In genomic region chr7:45898241-45898640, GRCh38 we compare ENCODE assay signal across 14 cellular contexts.
DNase-seq lines count a peak whose midpoint lies in the region; ATAC-seq, FAIRE-seq and TF ChIP-seq lines count a peak whose summit lies in the region.
"Had no signal": no experiment of that assay in that cellular context is flagged by ENCODE, and none has a peak within 500 bp of the region (broad histone marks: within the 10 kb centered on the region; RNA-seq: fewer than 3 reads in every experiment).

No MANE protein-coding gene starts in this region.

- H3K4me3 ChIP-seq in AG10803 (ENCODE audit: low read length): no peak overlapping the region

- FAIRE-seq in H54 (lab: Jason Lieb, UNC): peak; percentile 60
- FAIRE-seq in urothelium cell line (lab: Jason Lieb, UNC): peak; percentile 84
- FAIRE-seq: GM19239 had no signal

- no peak for TF ChIP-seq CTCF in AG10803 (conservative IDR thresholded peaks at IDR 0.05; ENCODE audit: low read length)

- DNase-seq in AG10803 (ENCODE audit: low read depth) (peak; percentile 70), H54 (ENCODE audit: insufficient read length, low spot score) (no peak), NCI-H226 (peak; percentile 75), urothelium cell line (ENCODE audit: low spot score) (no peak), HuH-7 (ENCODE audit: low spot score) (no peak), NCI-H2107 (lab: John Stamatoyannopoulos, UW) (no peak)
- DNase-seq: 8988T; ACHN; CD4-positive, alpha-beta memory T cell; DMS79; GF-D8; H7 had no signal

- no peak for TF ChIP-seq POLR2A in H54 (IDR thresholded peaks at IDR 0.05; ENCODE audit: low read depth, low read length)

- ATAC-seq in activated CD4-positive, CD25-positive, alpha-beta regulatory T cell treated with anti-CD3 and anti-CD28 coated beads, Interleukin-2, amount 50 U/mL, for 24 hours: no peak

Comparison
In these comparisons a context has a peak if more than half of its experiments do, and no peak if none do; other contexts are left out.
1. DNase-seq: peak in AG10803 (single experiment) and NCI-H226 (single experiment); none in H54 (single experiment), urothelium cell line (single experiment), HuH-7 (single experiment) and NCI-H2107 (single experiment).